In genomic region chr16:84198401-84198800, GRCh38 we compare ENCODE assay signal across 17 cellular contexts. TPM values are rescaled to one million over a fixed set of nuclear protein-coding genes. Genes with fewer than 3 reads are reported as not detected.
DNase-seq lines count a peak whose midpoint lies in the region; ATAC-seq, FAIRE-seq and TF ChIP-seq lines count a peak whose summit lies in the region.
"Had no signal": no experiment of that assay in that cellular context is flagged by ENCODE, and none has a peak within 500 bp of the region (broad histone marks: within the 10 kb centered on the region; RNA-seq: fewer than 3 reads in every experiment).

No MANE protein-coding gene starts in this region.

- H4K5ac ChIP-seq in H1 (ENCODE audit: insufficient read length, low read depth, low read length), result no peak overlapping the region

- POLR2A ChIA-PET in H1 (lab: Charles Lee; ENCODE audit: partially characterized antibody), result no interaction called here

- H3K4me3 ChIP-seq in H1 (ENCODE audit: extremely low read depth in 1 of 4, insufficient read depth in 2 of 4, low read depth in 3 of 4, low read length in 4 of 4), result no peak overlapping the region
- H3K4me3 ChIP-seq: PC-9, right atrium auricular region had no signal

- H2AK5ac ChIP-seq in H1 (ENCODE audit: low read depth, low read length), result no peak overlapping the region

- no peak for TF ChIP-seq POLR2A in H1 (IDR thresholded peaks at IDR 0.05; ENCODE audit: control extremely low read depth in 1 of 2, low read depth in 2 of 2, low read length in 2 of 2)

- no peaks in the 10 kb centered on the region for H3K9me3 Mint-ChIP-seq in osteocyte (ENCODE audit: unreplicated experiment)
- H3K9me3 Mint-ChIP-seq: naive B cell; stimulated activated naive CD8-positive, alpha-beta T cell treated with anti-CD3 and anti-CD28 coated beads, Interleukin-15, Interleukin-2, amounts not matched to agents 100 ng/mL and 50 ng/mL, for 24 hours had no signal

- H3K4ac ChIP-seq in H1 (replicated peaks; ENCODE audit: insufficient read length, low read depth, low read length), result no peak overlapping the region

- no peaks in the 10 kb centered on the region for H3K79me1 ChIP-seq in H1 (ENCODE audit: low read depth, low read length)

- H3K36me3 Mint-ChIP-seq in osteocyte (ENCODE audit: unreplicated experiment), result no peaks in the 10 kb centered on the region
- H3K36me3 Mint-ChIP-seq: naive B cell had no signal

- H3K23me2 ChIP-seq in H1 (ENCODE audit: low read depth, low read length), result no peaks in the 10 kb centered on the region

- no peak overlapping the region for H3K18ac ChIP-seq in H1 (ENCODE audit: extremely low read depth, low read length)

- H3K27ac ChIP-seq in H1 (ENCODE audit: low read depth, low read length), result no peak overlapping the region
- H3K27ac ChIP-seq: epithelial cell of prostate, PC-9, right atrium auricular region had no signal

- no peak overlapping the region for H3K14ac ChIP-seq in H1 (ENCODE audit: insufficient read length)

- H3K23ac ChIP-seq in H1 (ENCODE audit: insufficient read length), result no peak overlapping the region

- no peaks in the 10 kb centered on the region for H3K36me3 ChIP-seq in H1 (ENCODE audit: control insufficient read depth in 2 of 4, insufficient read depth in 4 of 4, low read length in 3 of 4)
- H3K36me3 ChIP-seq: right atrium auricular region had no signal

- TF ChIP-seq CTCF in H1 (IDR thresholded peaks at IDR 0.05; ENCODE audit: control extremely low read depth in 1 of 3, insufficient read depth in 1 of 3, low read depth in 1 of 3, low read length in 3 of 3), result no peak
- no peak for TF ChIP-seq CTCF in osteocyte (IDR thresholded peaks at IDR 0.05)

- 88% methylated on average over 10 of the region's 10 CpGs; no CpG with 5 or more reads in 1 of the 2 experiments for WGBS in H1 (ENCODE audit: extremely low coverage in 1 of 2, insufficient coverage in 1 of 2, insufficient read length in 1 of 2, insufficient replicate concordance in 2 of 2, low coverage in 1 of 2, low lambda C conversion rate in 2 of 2, missing lambda C conversion rate in 1 of 2), 2 experiments

- no peak overlapping the region for H2BK15ac ChIP-seq in H1 (ENCODE audit: low read length)

- no peak overlapping the region for H3K27ac Mint-ChIP-seq in osteocyte (ENCODE audit: unreplicated experiment)
- H3K27ac Mint-ChIP-seq: stimulated activated naive CD8-positive, alpha-beta T cell treated with anti-CD3 and anti-CD28 coated beads, Interleukin-15, Interleukin-2, amounts not matched to agents 100 ng/mL and 50 ng/mL, for 24 hours had no signal

- peak; percentile 63 for DNase-seq in Caki2 (ENCODE audit: low read depth)
- DNase-seq in MV-4-11 (lab: John Stamatoyannopoulos, UW), result peak; percentile 31
- no peak for DNase-seq in H1 (ENCODE audit: low read depth in 1 of 2, low spot score in 2 of 2)
- peak; percentile 89 for DNase-seq in osteocyte (ENCODE audit: extremely low spot score, unreplicated experiment)
- DNase-seq in NCI-H1417 treated with DMSO at 0.1 percent for 48 hours (lab: John Stamatoyannopoulos, UW), result no peak
- no peak for DNase-seq in iPS-NIHi11 (ENCODE audit: low spot score)
- DNase-seq: activated CD4-positive, alpha-beta T cell treated with anti-CD3 and anti-CD28 coated beads, Interleukin-2, amount 50 U/mL, for 48 hours; activated naive CD4-positive, alpha-beta T cell; kidney; naive B cell; T-helper 2 cell had no signal

- no peak overlapping the region for H2AFZ ChIP-seq in H1 (ENCODE audit: low read length)
- H2AFZ ChIP-seq: PC-9 had no signal

- H4K8ac ChIP-seq in H1 (ENCODE audit: extremely low read depth, insufficient read depth, low read length), result no peak overlapping the region

- no peak overlapping the region for H4K91ac ChIP-seq in H1 (replicated peaks; ENCODE audit: insufficient read length, low read length)

- no peak overlapping the region for H2BK120ac ChIP-seq in H1 (replicated peaks; ENCODE audit: low read depth, low read length)

- in situ Hi-C loops in Caki2 (cut with HindIII; ENCODE audit: low pct_unique_long_range_greater_than_20kb, low sequenced_read_pairs), result no loop called here

- H3K4me2 ChIP-seq in H1 (ENCODE audit: insufficient read depth in 1 of 2, low read depth in 2 of 2, low read length in 2 of 2), result no peak overlapping the region
- H3K4me2 ChIP-seq: PC-9 had no signal

- H3K27me3 ChIP-seq in H1 (replicated peaks in 1 of 4; ENCODE audit: control insufficient read depth in 3 of 4, extremely low read depth in 1 of 4, insufficient read depth in 3 of 4, low read length in 3 of 4), result no peaks in the 10 kb centered on the region
- H3K27me3 ChIP-seq: right atrium auricular region had no signal

- H3K79me2 ChIP-seq in H1 (ENCODE audit: control insufficient read depth in 1 of 2, insufficient read depth in 2 of 2, low read length in 2 of 2), result no peaks in the 10 kb centered on the region

- no peak for TF ChIP-seq EP300 in H1 (IDR thresholded peaks at IDR 0.05; ENCODE audit: borderline replicate concordance in 1 of 2, low read depth in 2 of 2, low read length in 2 of 2)

- no peak overlapping the region for H3K56ac ChIP-seq in H1 (replicated peaks; ENCODE audit: insufficient read length, low read depth, low read length)

- H2BK5ac ChIP-seq in H1 (ENCODE audit: low read depth, low read length), result no peak overlapping the region

- peaks cover 0 to 3% (median under 1%) of the 10 kb centered on the region in 4 experiments; a peak in 2 of 7 replicates for H3K4me1 ChIP-seq in H1 (replicated peaks in 1 of 4; ENCODE audit: control insufficient read depth in 3 of 4, insufficient read depth in 4 of 4, low read length in 3 of 4)
- H3K4me1 ChIP-seq: right atrium auricular region had no signal

- no peaks in the 10 kb centered on the region for H3K9me3 ChIP-seq in H1 (ENCODE audit: insufficient read depth in 2 of 2, low read depth in 1 of 2, low read length in 1 of 2)
- H3K9me3 ChIP-seq: right atrium auricular region had no signal

- FAIRE-seq in H1 (lab: Jason Lieb, UNC), result no peak
- FAIRE-seq: kidney had no signal

- H3K27me3 Mint-ChIP-seq in osteocyte (ENCODE audit: unreplicated experiment), result peaks cover 44% of the 10 kb centered on the region
- H3K27me3 Mint-ChIP-seq: stimulated activated naive CD8-positive, alpha-beta T cell treated with anti-CD3 and anti-CD28 coated beads, Interleukin-15, Interleukin-2, amounts not matched to agents 100 ng/mL and 50 ng/mL, for 24 hours had no signal

- H2BK12ac ChIP-seq in H1 (ENCODE audit: low read depth, low read length), result no peak overlapping the region

- CTCF ChIA-PET in H1 (lab: Charles Lee; ENCODE audit: partially characterized antibody), result interaction anchor here (0.6 to 1.2 kb wide), 2 partner anchors 149 to 271 kb away, joined by 3 read pairs; no protein-coding TSS in a partner anchor

- H3K9ac ChIP-seq in H1 (replicated peaks in 1 of 4; ENCODE audit: extremely low read depth in 1 of 4, low read depth in 3 of 4, low read length in 3 of 4), result no peak overlapping the region

- H3K4me1 Mint-ChIP-seq in osteocyte (ENCODE audit: unreplicated experiment), result peaks cover 9% of the 10 kb centered on the region

- ATAC-seq in HG02870 (IDR thresholded peaks at IDR 0.05; ENCODE audit: unreplicated experiment) (no peak), GM21737 (IDR thresholded peaks at IDR 0.05; ENCODE audit: unreplicated experiment) (no peak)

- 0 out of 2 replicates have a peak overlapping the region, but pooled peaks have one; percentile 2 for H2BK20ac ChIP-seq in H1 (ENCODE audit: low read length)

- no peak for TF ChIP-seq RAD21 in H1 (IDR thresholded peaks at IDR 0.05 in 1 of 2, conservative IDR thresholded peaks at IDR 0.05 in 1 of 2; ENCODE audit: low read depth in 2 of 2, low read length in 2 of 2)

- H3K4me3 Mint-ChIP-seq in osteocyte (ENCODE audit: unreplicated experiment), result no peak overlapping the region
- H3K4me3 Mint-ChIP-seq: stimulated activated naive CD8-positive, alpha-beta T cell treated with anti-CD3 and anti-CD28 coated beads, Interleukin-15, Interleukin-2, amounts not matched to agents 100 ng/mL and 50 ng/mL, for 24 hours had no signal

- H4K20me1 ChIP-seq in H1 (replicated peaks in 1 of 2; ENCODE audit: control insufficient read depth in 1 of 2, insufficient read depth in 2 of 2, low read length in 2 of 2), result no peaks in the 10 kb centered on the region

RNA-seq across cellular contexts. Expression of gene ADAD2, which starts 7.4 kb away (rescaled TPM):
- not detected in 2 replicates for total RNA-seq in Caki2 (2014; rRNA removed; shearing (Covaris generic); ENCODE audit: low replicate concordance)
- total RNA-seq in H1 (2021; fragmentation: NEBNext Ultra II Directional; extraction: Animal tissue kit (Norgen Biotek cat#: 25700)), result 1.3 and 1.6 TPM in 2 replicates
- polyA plus RNA-seq in H1 (2011; rRNA removed), result 1.2 and 2.3 TPM in 2 replicates
- polyA plus RNA-seq in H1 (2011; cell fraction: cytosol; rRNA removed), result 1.8 TPM
- polyA plus RNA-seq in H1 (2011; cell fraction: nucleus; rRNA removed), result 4.1 TPM
- polyA plus RNA-seq in H1 (2012, experiment 1 of 2), result 0.64 to 0.78 TPM (median 0.70 TPM) in 4 replicates
- 0.46 TPM for polyA plus RNA-seq in H1 (2012, experiment 2 of 2)
- polyA plus RNA-seq in H1 (2013, experiment 1 of 2), result 0.51 TPM
- polyA plus RNA-seq in H1 (2013, experiment 2 of 2), result 0.33 TPM
- 0.17 and 0.25 TPM in 2 replicates for polyA minus RNA-seq in H1 (2011; rRNA and poly(A)+ RNA removed)
- 1.9 TPM for polyA minus RNA-seq in H1 (2011; cell fraction: cytosol; rRNA and poly(A)+ RNA removed)
- 0.90 TPM for polyA minus RNA-seq in H1 (2011; cell fraction: nucleus; rRNA and poly(A)+ RNA removed)
- total RNA-seq in osteocyte, result not detected in 2 replicates
- total RNA-seq: PC-9 had no signal

RNA-seq across cellular contexts. Expression of gene TAF1C, which starts 11.5 kb away (rescaled TPM):
- total RNA-seq in Caki2 (2014; rRNA removed; shearing (Covaris generic); ENCODE audit: low replicate concordance), result 17.6 and 19.2 TPM in 2 replicates
- total RNA-seq in H1 (2021; fragmentation: NEBNext Ultra II Directional; extraction: Animal tissue kit (Norgen Biotek cat#: 25700)), result 63.8 and 68.0 TPM in 2 replicates
- 44.6 and 81.6 TPM in 2 replicates for polyA plus RNA-seq in H1 (2011; rRNA removed)
- 60.1 TPM for polyA plus RNA-seq in H1 (2011; cell fraction: cytosol; rRNA removed)
- polyA plus RNA-seq in H1 (2011; cell fraction: nucleus; rRNA removed), result 466 TPM
- 65.5 to 73.4 TPM (median 68.4 TPM) in 4 replicates for polyA plus RNA-seq in H1 (2012, experiment 1 of 2)
- 42.0 TPM for polyA plus RNA-seq in H1 (2012, experiment 2 of 2)
- polyA plus RNA-seq in H1 (2013, experiment 1 of 2), result 52.5 TPM
- polyA plus RNA-seq in H1 (2013, experiment 2 of 2), result 44.5 TPM
- 38.9 and 40.4 TPM in 2 replicates for polyA minus RNA-seq in H1 (2011; rRNA and poly(A)+ RNA removed)
- polyA minus RNA-seq in H1 (2011; cell fraction: cytosol; rRNA and poly(A)+ RNA removed), result 37.3 TPM
- polyA minus RNA-seq in H1 (2011; cell fraction: nucleus; rRNA and poly(A)+ RNA removed), result 82.2 TPM
- 46.1 and 47.9 TPM in 2 replicates for total RNA-seq in osteocyte

RNA-seq across cellular contexts. Expression of gene KCNG4, which starts 41.4 kb away (rescaled TPM):
- not detected in 2 replicates for total RNA-seq in Caki2 (2014; rRNA removed; shearing (Covaris generic); ENCODE audit: low replicate concordance)
- total RNA-seq in H1 (2021; fragmentation: NEBNext Ultra II Directional; extraction: Animal tissue kit (Norgen Biotek cat#: 25700)), result not detected in 2 replicates
- polyA plus RNA-seq in H1 (2011; rRNA removed), result not detected in 2 replicates
- polyA plus RNA-seq in H1 (2011; cell fraction: cytosol; rRNA removed), result not detected
- polyA plus RNA-seq in H1 (2011; cell fraction: nucleus; rRNA removed), result not detected
- not detected in 4 replicates for polyA plus RNA-seq in H1 (2012, experiment 1 of 2)
- not detected for polyA plus RNA-seq in H1 (2012, experiment 2 of 2)
- not detected for polyA plus RNA-seq in H1 (2013, experiment 1 of 2)
- not detected for polyA plus RNA-seq in H1 (2013, experiment 2 of 2)
- 0.02 TPM in 1 of 2 replicates, not detected in the other for polyA minus RNA-seq in H1 (2011; rRNA and poly(A)+ RNA removed)
- not detected for polyA minus RNA-seq in H1 (2011; cell fraction: cytosol; rRNA and poly(A)+ RNA removed)
- polyA minus RNA-seq in H1 (2011; cell fraction: nucleus; rRNA and poly(A)+ RNA removed), result not detected
- not detected in 2 replicates for total RNA-seq in osteocyte
- total RNA-seq: kidney, PC-9, right atrium auricular region had no signal

RNA-seq across cellular contexts. Expression of gene DNAAF1, which starts 53.3 kb away (rescaled TPM):
- total RNA-seq in Caki2 (2014; rRNA removed; shearing (Covaris generic); ENCODE audit: low replicate concordance), result 0.64 TPM in 1 of 2 replicates, not detected in the other
- 0.09 and 0.27 TPM in 2 replicates for total RNA-seq in H1 (2021; fragmentation: NEBNext Ultra II Directional; extraction: Animal tissue kit (Norgen Biotek cat#: 25700))
- 0.06 and 0.15 TPM in 2 replicates for polyA plus RNA-seq in H1 (2011; rRNA removed)
- 0.12 TPM for polyA plus RNA-seq in H1 (2011; cell fraction: cytosol; rRNA removed)
- 0.58 TPM for polyA plus RNA-seq in H1 (2011; cell fraction: nucleus; rRNA removed)
- polyA plus RNA-seq in H1 (2012, experiment 1 of 2), result 0.36 to 2.1 TPM (median 0.61 TPM) in 4 replicates
- 0.25 TPM for polyA plus RNA-seq in H1 (2012, experiment 2 of 2)
- 0.10 TPM for polyA plus RNA-seq in H1 (2013, experiment 1 of 2)
- polyA plus RNA-seq in H1 (2013, experiment 2 of 2), result 0.13 TPM
- polyA minus RNA-seq in H1 (2011; rRNA and poly(A)+ RNA removed), result 0.13 and 0.20 TPM in 2 replicates
- not detected for polyA minus RNA-seq in H1 (2011; cell fraction: cytosol; rRNA and poly(A)+ RNA removed)
- not detected for polyA minus RNA-seq in H1 (2011; cell fraction: nucleus; rRNA and poly(A)+ RNA removed)
- total RNA-seq in osteocyte, result not detected in 2 replicates

RNA-seq across cellular contexts. Expression of gene HSDL1, which starts 53.4 kb away (rescaled TPM):
- total RNA-seq in Caki2 (2014; rRNA removed; shearing (Covaris generic); ENCODE audit: low replicate concordance), result 18.2 and 31.8 TPM in 2 replicates
- 55.7 and 58.5 TPM in 2 replicates for total RNA-seq in H1 (2021; fragmentation: NEBNext Ultra II Directional; extraction: Animal tissue kit (Norgen Biotek cat#: 25700))
- polyA plus RNA-seq in H1 (2011; rRNA removed), result 18.2 and 25.0 TPM in 2 replicates
- 34.1 TPM for polyA plus RNA-seq in H1 (2011; cell fraction: cytosol; rRNA removed)
- polyA plus RNA-seq in H1 (2011; cell fraction: nucleus; rRNA removed), result 16.4 TPM
- 30.7 to 44.0 TPM (median 34.1 TPM) in 4 replicates for polyA plus RNA-seq in H1 (2012, experiment 1 of 2)
- 4.5 TPM for polyA plus RNA-seq in H1 (2012, experiment 2 of 2)
- polyA plus RNA-seq in H1 (2013, experiment 1 of 2), result 26.5 TPM
- 28.9 TPM for polyA plus RNA-seq in H1 (2013, experiment 2 of 2)
- polyA minus RNA-seq in H1 (2011; rRNA and poly(A)+ RNA removed), result 54.2 and 75.7 TPM in 2 replicates
- polyA minus RNA-seq in H1 (2011; cell fraction: cytosol; rRNA and poly(A)+ RNA removed), result 24.4 TPM
- polyA minus RNA-seq in H1 (2011; cell fraction: nucleus; rRNA and poly(A)+ RNA removed), result 18.6 TPM
- 18.0 and 20.7 TPM in 2 replicates for total RNA-seq in osteocyte

Comparison
In these comparisons a context has a peak if more than half of its experiments do, and no peak if none do; other contexts are left out.
1. DNase-seq: peak in Caki2 (single experiment), MV-4-11 (single experiment) and osteocyte (single experiment); none in H1 (0 of 2), NCI-H1417 treated with DMSO at 0.1 percent for 48 hours (single experiment) and iPS-NIHi11 (single experiment).